7 cellular contexts compared by ENCODE assay signal in the genomic region with DNA sequence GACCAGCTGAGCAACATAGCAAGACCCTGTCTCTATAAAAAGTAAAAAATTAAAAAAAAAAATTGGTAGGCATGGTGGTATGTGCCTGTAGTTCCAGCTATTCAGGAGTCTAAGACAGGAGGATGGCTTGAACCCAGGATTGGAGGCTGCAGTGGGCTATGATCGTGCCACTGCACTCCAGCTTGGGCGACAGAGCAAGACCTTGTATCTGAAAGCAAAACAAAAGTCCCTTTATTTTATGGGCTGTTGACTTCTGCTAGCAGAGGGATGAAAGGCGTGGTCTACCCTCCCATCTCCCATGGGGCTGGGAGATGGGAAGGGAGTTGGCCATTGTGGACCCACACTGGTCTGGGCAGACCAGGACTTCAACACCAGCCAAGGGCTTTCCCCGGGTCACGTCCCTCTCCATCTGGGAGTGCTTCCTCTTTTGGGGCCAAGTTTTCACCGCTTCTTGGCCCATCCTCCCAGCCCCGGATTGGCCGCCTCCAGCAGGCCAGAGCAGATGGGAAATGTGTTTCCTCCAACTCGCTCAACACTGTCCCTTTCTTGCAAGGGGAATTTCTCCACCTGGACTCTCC. TPM values are rescaled to one million over a fixed set of nuclear protein-coding genes. Genes with fewer than 3 reads are reported as not detected.
DNase-seq lines count a peak whose midpoint lies in the region; ATAC-seq and TF ChIP-seq lines count a peak whose summit lies in the region.

No MANE protein-coding gene starts in this region.

- DNase-seq in RPMI7951 (ENCODE audit: low read depth) = peak; percentile 41
- peak; percentile 72 for DNase-seq in right atrium auricular region (ENCODE audit: low spot score)
- DNase-seq in upper lobe of left lung = peak in 1 of 2 donors; percentile 56
- DNase-seq in mucosa of gallbladder (ENCODE audit: low spot score) = no peak
- DNase-seq in neural progenitor cell (ENCODE audit: low spot score) = no peak

- peaks cover 11% of the 10 kb centered on the region for H4K20me1 ChIP-seq in neural progenitor cell (ENCODE audit: low read depth)

- H2AFZ ChIP-seq in neural progenitor cell (replicated peaks) = no peak overlapping the region

- no peak overlapping the region for H3K9ac ChIP-seq in neural progenitor cell

- H3K4me1 Mint-ChIP-seq in neural progenitor cell = peaks cover 18% of the 10 kb centered on the region

- no peaks in the 10 kb centered on the region for H3K79me2 ChIP-seq in neural progenitor cell (ENCODE audit: low read depth)

- TF ChIP-seq CTCF in right atrium auricular region (IDR thresholded peaks at IDR 0.05) (no peak), upper lobe of left lung (IDR thresholded peaks at IDR 0.05) (no peak), neural progenitor cell (IDR thresholded peaks at IDR 0.05) (no peak)

- H3K4me3 Mint-ChIP-seq in neural progenitor cell = no peak overlapping the region

- H3K27ac Mint-ChIP-seq in neural progenitor cell = no peak overlapping the region

- H3K4me2 ChIP-seq in neural progenitor cell = no peak overlapping the region

- H3K9me3 Mint-ChIP-seq in neural progenitor cell = peaks cover 2% of the 10 kb centered on the region

- H3K36me3 Mint-ChIP-seq in neural progenitor cell = peaks cover 2% of the 10 kb centered on the region

- ATAC-seq in GM19397 (IDR thresholded peaks at IDR 0.05; ENCODE audit: unreplicated experiment) (peak; percentile 9), upper lobe of left lung (ENCODE audit: low FRiP score in 2 of 2) (peak; percentile 34 to 59), GM18909 (IDR thresholded peaks at IDR 0.05; ENCODE audit: poor library complexity, unreplicated experiment) (no peak)

- no peak for TF ChIP-seq EP300 in upper lobe of left lung (IDR thresholded peaks at IDR 0.05)

- no peaks in the 10 kb centered on the region for H3K36me3 ChIP-seq in right atrium auricular region
- no peaks in the 10 kb centered on the region for H3K36me3 ChIP-seq in upper lobe of left lung
- H3K36me3 ChIP-seq in neural progenitor cell = no peaks in the 10 kb centered on the region

- H3K4me3 ChIP-seq in right atrium auricular region = no peak overlapping the region
- no peak overlapping the region for H3K4me3 ChIP-seq in upper lobe of left lung
- no peak overlapping the region for H3K4me3 ChIP-seq in neural progenitor cell

- H3K27me3 ChIP-seq in right atrium auricular region (peaks cover 8 to 10% of the 10 kb centered on the region in 2 donors), upper lobe of left lung (no peaks in the 10 kb centered on the region), neural progenitor cell (peaks cover 50% of the 10 kb centered on the region)

- WGBS in upper lobe of left lung, 2 donors = 38 to 48% methylated on average over 9 of the region's 9 CpGs

- H3K27me3 Mint-ChIP-seq in neural progenitor cell (ENCODE audit: insufficient read depth, low read depth) = peaks cover 34% of the 10 kb centered on the region

- H3K27ac ChIP-seq in right atrium auricular region (no peak overlapping the region), upper lobe of left lung (no peak overlapping the region), neural progenitor cell (no peak overlapping the region)

- H3K9me3 ChIP-seq in right atrium auricular region (no peaks in the 10 kb centered on the region), upper lobe of left lung (no peaks in the 10 kb centered on the region), neural progenitor cell (ENCODE audit: low read depth) (no peaks in the 10 kb centered on the region)

- no peak for TF ChIP-seq POLR2A in upper lobe of left lung (IDR thresholded peaks at IDR 0.05)

- peaks cover 21% of the 10 kb centered on the region for H3F3A ChIP-seq in neural progenitor cell (ENCODE audit: low read depth)

- H3K4me1 ChIP-seq in right atrium auricular region (peaks cover 0 to 32% of the 10 kb centered on the region in 2 donors), upper lobe of left lung (peaks cover 16 to 40% (median 29%) of the 10 kb centered on the region in 4 donors), neural progenitor cell (peaks cover 9% of the 10 kb centered on the region)

RNA-seq across cellular contexts. Expression of a gene that starts 2.2 kb away (rescaled TPM):
- total RNA-seq in RPMI7951 (2014; rRNA removed; shearing (Covaris generic)) = 0.29 and 0.96 TPM in 2 replicates
- total RNA-seq in right atrium auricular region (under 1 TPM in 1 of 2 donors, not detected in 1; 0.43 TPM), upper lobe of left lung (10 to 100 TPM in 2 of 6 donors, 1 to 10 TPM in 4; 6.3 to 11.6 (median 8.4) TPM), mucosa of gallbladder (1.2 TPM), neural progenitor cell (ENCODE audit: low replicate concordance) (0.28 and 1.7 TPM in 2 replicates)

RNA-seq across cellular contexts. Expression of a gene that starts 26.5 kb away (rescaled TPM):
- 0.20 TPM in 1 of 2 replicates, not detected in the other for total RNA-seq in RPMI7951 (2014; rRNA removed; shearing (Covaris generic))
- total RNA-seq in right atrium auricular region (1 to 10 TPM in 1 of 2 donors, under 1 TPM in 1; 0.83 to 2.3 TPM), upper lobe of left lung (1 to 10 TPM in 2 of 6 donors, under 1 TPM in 3, not detected in 1; 0.54 to 1.5 (median 0.76) TPM), mucosa of gallbladder (1.8 TPM), neural progenitor cell (ENCODE audit: low replicate concordance) (2.4 and 7.3 TPM in 2 replicates)

RNA-seq across cellular contexts. Expression of a gene that starts 47.0 kb away (rescaled TPM):
- not detected in 2 replicates for total RNA-seq in RPMI7951 (2014; rRNA removed; shearing (Covaris generic))
- total RNA-seq in right atrium auricular region (under 1 TPM; 0.30 to 0.75 TPM), upper lobe of left lung (10 to 100 TPM in 5 of 6 donors, 1 to 10 TPM in 1; 5.8 to 31.4 (median 12.6) TPM), mucosa of gallbladder (8.0 TPM), neural progenitor cell (ENCODE audit: low replicate concordance) (0.19 TPM in 1 of 2 replicates, not detected in the other)

Comparison
In these comparisons a context has a peak if more than half of its experiments do, and no peak if none do; other contexts are left out.
1. DNase-seq: peak in RPMI7951 (single experiment) and right atrium auricular region (single experiment); none in mucosa of gallbladder (single experiment) and neural progenitor cell (single experiment).